In genomic region chr5:136186786-136187185, GRCh38 we compare ENCODE assay signal across 23 cellular contexts. TPM values are rescaled to one million over a fixed set of nuclear protein-coding genes. Genes with fewer than 3 reads are reported as not detected.
DNase-seq lines count a peak whose midpoint lies in the region; ATAC-seq and TF ChIP-seq lines count a peak whose summit lies in the region.
"Had no signal": no experiment of that assay in that cellular context is flagged by ENCODE, and none has a peak within 500 bp of the region (broad histone marks: within the 10 kb centered on the region; RNA-seq: fewer than 3 reads in every experiment).

No MANE protein-coding gene starts in this region.

- H3K27ac ChIP-seq in VCaP: peak overlapping the region; percentile 23; the same call in 1 of the 2 replicates
- H3K27ac ChIP-seq in hepatocyte: peak overlapping the region; percentile 9
- H3K27ac ChIP-seq in muscle layer of duodenum (ENCODE audit: low read length): peak overlapping the region; percentile 1
- H3K27ac ChIP-seq: GM23248 had no signal

- no peak for TF ChIP-seq CTCF in VCaP (conservative IDR thresholded peaks at IDR 0.05)
- no peak for TF ChIP-seq CTCF in hepatocyte (IDR thresholded peaks at IDR 0.05; ENCODE audit: poor library complexity)

- H3K36me3 ChIP-seq in hepatocyte (replicated peaks; ENCODE audit: insufficient read depth, low read depth): no peaks in the 10 kb centered on the region
- H3K36me3 ChIP-seq in muscle layer of duodenum (ENCODE audit: control insufficient read depth in 1 of 2, insufficient read depth in 2 of 2, low read length in 2 of 2): peaks cover 3 to 16% of the 10 kb centered on the region in 2 donors
- H3K36me3 ChIP-seq: BE2C, HAP-1 had no signal

- 68% methylated on average over 2 of the region's 2 CpGs for WGBS in hepatocyte (ENCODE audit: low lambda C conversion rate, missing lambda C conversion rate)

- ATAC-seq in GM21515 (IDR thresholded peaks at IDR 0.05; ENCODE audit: unreplicated experiment): no peak
- ATAC-seq: GM12878, K562 had no signal

- no peak for DNase-seq in hepatocyte (ENCODE audit: low spot score)
- no peak for DNase-seq in occipital lobe (lab: John Stamatoyannopoulos, UW)
- no peak for DNase-seq in cerebellum (ENCODE audit: low spot score)
- DNase-seq in T1000 (lab: John Stamatoyannopoulos, UW): no peak
- DNase-seq: ACHN; BE2C; C1 segment of cervical spinal cord; CD4-positive, CD25-positive, alpha-beta regulatory T cell; CD8-positive, alpha-beta memory T cell; COR-L47; DND-41; EL; GM23248; IMR-90 had no signal

- H4K20me1 ChIP-seq in hepatocyte (ENCODE audit: insufficient read depth, poor library complexity, severe bottlenecking): no peaks in the 10 kb centered on the region

- H3K4me1 ChIP-seq in hepatocyte (ENCODE audit: insufficient read depth) (peaks cover 29% of the 10 kb centered on the region), muscle layer of duodenum (ENCODE audit: control insufficient read depth in 1 of 2, insufficient read depth in 2 of 2, low read length in 2 of 2) (peaks cover 0 to 16% of the 10 kb centered on the region in 2 donors)
- H3K4me1 ChIP-seq: BE2C, HAP-1 had no signal

- H3K4me3 ChIP-seq in hepatocyte (no peak overlapping the region), muscle layer of duodenum (ENCODE audit: low read depth in 1 of 2, low read length in 2 of 2) (no peak overlapping the region)
- H3K4me3 ChIP-seq: GM12878, GM23248, HAP-1, K562 had no signal

- peak overlapping the region; percentile 23 for H3K4me2 ChIP-seq in hepatocyte

- no peaks in the 10 kb centered on the region for H3K79me2 ChIP-seq in hepatocyte

- no peak overlapping the region for H2AFZ ChIP-seq in hepatocyte
- H2AFZ ChIP-seq: GM23248 had no signal

- no peaks in the 10 kb centered on the region for H3K9me2 ChIP-seq in hepatocyte (replicated peaks; ENCODE audit: insufficient read depth)

- H3K27me3 ChIP-seq in hepatocyte (peaks cover 18% of the 10 kb centered on the region), muscle layer of duodenum (ENCODE audit: low read depth, low read length) (peaks cover under 1% of the 10 kb centered on the region)

- H3K9me3 ChIP-seq in hepatocyte (ENCODE audit: low read depth): no peaks in the 10 kb centered on the region
- no peaks in the 10 kb centered on the region for H3K9me3 ChIP-seq in muscle layer of duodenum (ENCODE audit: control insufficient read depth in 1 of 2, low read length in 2 of 2)
- H3K9me3 ChIP-seq: BE2C, HAP-1 had no signal

RNA-seq across cellular contexts. Expression of gene SMIM32, which starts 6.2 kb away (rescaled TPM):
- total RNA-seq in hepatocyte (1.9 and 3.1 TPM in 2 replicates), occipital lobe (not detected), cerebellum (0.27 TPM)
- 2.7 and 3.9 TPM in 2 replicates for polyA plus RNA-seq in hepatocyte
- total RNA-seq: CD4-positive, CD25-positive, alpha-beta regulatory T cell; CD8-positive, alpha-beta memory T cell; G401; GM12878; GM23248; H4; HT1080; IMR-90; K562 had no signal
- polyA plus RNA-seq: CD4-positive, CD25-positive, alpha-beta regulatory T cell; CD8-positive, alpha-beta memory T cell; GM12878; GM23248; IMR-90; K562 had no signal

RNA-seq across cellular contexts. Expression of gene SMAD5, which starts 54.1 kb away (rescaled TPM):
- total RNA-seq in hepatocyte: 67.4 and 68.8 TPM in 2 replicates
- 24.1 and 34.4 TPM in 2 replicates for polyA plus RNA-seq in hepatocyte
- 40.4 TPM for total RNA-seq in occipital lobe
- 61.1 TPM for total RNA-seq in cerebellum
